Comparison of ENCODE assay signal across 15 cellular contexts in genomic region chr15:84836859-84837258, GRCh38. TPM values are rescaled to one million over a fixed set of nuclear protein-coding genes. Genes with fewer than 3 reads are reported as not detected.
DNase-seq lines count a peak whose midpoint lies in the region; ATAC-seq and TF ChIP-seq lines count a peak whose summit lies in the region.
"Had no signal": no experiment of that assay in that cellular context is flagged by ENCODE, and none has a peak within 500 bp of the region (broad histone marks: within the 10 kb centered on the region; RNA-seq: fewer than 3 reads in every experiment).

No MANE protein-coding gene starts in this region.

- no peak overlapping the region for H3K4me3 ChIP-seq in heart right ventricle
- no peak overlapping the region for H3K4me3 ChIP-seq in NB4 (ENCODE audit: low read depth, low read length)
- no peak overlapping the region for H3K4me3 ChIP-seq in right cardiac atrium (ENCODE audit: low read length)
- no peak overlapping the region for H3K4me3 ChIP-seq in upper lobe of right lung

- no peak for TF ChIP-seq POLR2A in NB4 (IDR thresholded peaks at IDR 0.05; ENCODE audit: extremely low read depth, insufficient read length)

- H3K36me3 ChIP-seq in heart right ventricle (peaks cover 0 to 52% (median 11%) of the 10 kb centered on the region in 9 donors), upper lobe of right lung (no peaks in the 10 kb centered on the region)

- H3K9me3 ChIP-seq in heart right ventricle (no peaks in the 10 kb centered on the region), right cardiac atrium (ENCODE audit: control insufficient read depth, low read length) (no peaks in the 10 kb centered on the region), upper lobe of right lung (no peaks in the 10 kb centered on the region)

- no peak for ATAC-seq in heart right ventricle
- ATAC-seq in right cardiac atrium = no peak
- peak; percentile 50 for ATAC-seq in upper lobe of right lung
- ATAC-seq in HG02973 (IDR thresholded peaks at IDR 0.05; ENCODE audit: unreplicated experiment) = no peak

- H3K4me1 ChIP-seq in heart right ventricle (peaks cover 35 to 99% (median 86%) of the 10 kb centered on the region in 9 donors), right cardiac atrium (ENCODE audit: control insufficient read depth, insufficient read depth, low read length) (peaks cover 36% of the 10 kb centered on the region), upper lobe of right lung (peaks cover 33% of the 10 kb centered on the region)

- TF ChIP-seq CTCF in heart right ventricle (IDR thresholded peaks at IDR 0.05) (no peak), NB4 (IDR thresholded peaks at IDR 0.05; ENCODE audit: low read depth, low read length) (no peak), upper lobe of right lung (IDR thresholded peaks at IDR 0.05) (no peak)

- DNase-seq in heart right ventricle = no peak
- no peak for DNase-seq in cardiac septum (ENCODE audit: low spot score)
- DNase-seq in NB4 (ENCODE audit: low read depth) = peak; percentile 36
- no peak for DNase-seq in right cardiac atrium
- no peak for DNase-seq in upper lobe of right lung
- DNase-seq in dedifferentiated amniotic fluid mesenchymal stem cell (ENCODE audit: extremely low spot score) = no peak
- DNase-seq: Calu3; CD4-positive, alpha-beta T cell; DMS53; GOT3; NCI-H1092 treated with DMSO at 0.1 percent for 48 hours; NCI-H2081 treated with DMSO at 0.1 percent for 48 hours; NCI-H510A; SHP77 treated with DMSO at 0.1 percent for 48 hours had no signal

- H3K27me3 ChIP-seq in heart right ventricle (no peaks in the 10 kb centered on the region), right cardiac atrium (ENCODE audit: control insufficient read depth, insufficient read depth) (no peaks in the 10 kb centered on the region), upper lobe of right lung (no peaks in the 10 kb centered on the region)

- H3K27ac ChIP-seq in heart right ventricle (peak overlapping the region; percentile 65 to 99 (median 96)), right cardiac atrium (ENCODE audit: low read length) (peak overlapping the region; percentile 92), upper lobe of right lung (no peak overlapping the region)

- intact Hi-C loops in heart right ventricle (cut with DNase I) (no loop called here), cardiac septum (cut with DNase I) (no loop called here), right cardiac atrium (cut with DNase I) (no loop called here), upper lobe of right lung (cut with DNase I) (no loop called here)

- WGBS in heart right ventricle, 2 donors = 75 to 83% methylated on average over 1 of the region's 1 CpG
- WGBS in right cardiac atrium = 79% methylated on average over 1 of the region's 1 CpG

RNA-seq across cellular contexts. Expression of gene ALPK3, which starts 19.7 kb away (rescaled TPM):
- total RNA-seq in heart right ventricle (100 to 1,000 TPM; 112 to 268 (median 191) TPM), cardiac septum (190 TPM), right cardiac atrium (10 to 100 TPM; 72.1 to 95.2 (median 78.6) TPM), upper lobe of right lung (21.0 TPM)
- polyA plus RNA-seq in heart right ventricle (100 to 1,000 TPM in 1 of 2 donors, 10 to 100 TPM in 1; 35.1 to 110 TPM), right cardiac atrium (65.8 TPM)

RNA-seq across cellular contexts. Expression of gene SLC28A1, which starts 47.6 kb away (rescaled TPM):
- total RNA-seq in heart right ventricle = 1 to 10 TPM in 8 of 10 donors, under 1 TPM in 2; 0.26 to 2.2 (median 1.6) TPM
- polyA plus RNA-seq in heart right ventricle = 1 to 10 TPM in 1 of 2 donors, under 1 TPM in 1; 0.07 to 1.3 TPM
- total RNA-seq in cardiac septum = 0.83 TPM
- under 1 TPM in 3 of 4 donors, not detected in 1; 0.29 to 0.54 (median 0.42) TPM for total RNA-seq in right cardiac atrium
- polyA plus RNA-seq in right cardiac atrium = 0.32 TPM
- total RNA-seq in upper lobe of right lung = not detected
- total RNA-seq: CD4-positive, alpha-beta T cell had no signal
